In the genomic region with DNA sequence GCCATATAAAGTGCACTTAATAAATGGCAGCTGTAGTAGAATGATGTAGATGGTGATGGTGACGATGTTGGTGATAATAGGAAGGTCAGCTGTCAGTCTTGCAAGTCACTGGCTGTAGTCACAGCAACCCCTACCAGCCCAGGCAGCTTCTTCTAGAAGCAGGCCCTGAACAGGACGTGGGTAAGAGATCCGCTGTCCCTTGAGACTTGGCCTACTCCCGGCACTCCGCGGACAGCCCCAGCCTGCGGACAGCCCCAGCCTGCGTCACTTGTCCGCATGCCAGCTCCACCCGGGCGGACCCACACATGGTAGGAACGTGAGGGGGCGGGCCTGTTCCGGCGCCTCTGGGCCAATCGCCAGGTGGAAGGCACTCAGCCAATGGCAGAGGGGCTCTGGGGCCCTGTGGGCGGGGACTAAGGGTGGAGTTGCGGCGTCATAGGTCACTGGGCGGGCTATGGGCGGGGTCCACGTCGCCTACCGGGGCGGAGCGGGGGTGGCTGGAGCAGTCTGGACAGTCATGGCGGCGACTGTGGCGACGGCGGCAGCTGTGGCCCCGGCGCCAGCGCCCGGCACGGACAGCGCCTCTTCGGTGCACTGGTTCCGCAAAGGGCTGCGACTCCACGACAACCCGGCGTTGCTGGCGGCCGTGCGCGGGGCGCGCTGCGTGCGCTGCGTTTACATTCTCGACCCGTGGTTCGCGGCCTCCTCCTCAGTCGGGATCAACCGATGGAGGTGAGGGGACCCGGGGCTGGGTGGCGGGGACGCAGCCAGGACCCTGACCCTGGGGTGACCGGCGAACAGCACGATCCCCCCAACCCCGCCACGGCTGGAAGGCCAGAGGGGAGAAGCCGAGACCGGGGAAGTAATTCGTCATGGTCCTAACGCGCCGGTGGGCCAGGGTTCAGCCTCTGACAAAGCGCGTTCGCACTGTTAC, we compare ENCODE assay signal across 1 cellular context.
A peak's percentile ranks its signal among the peaks of the same experiment; 100 is the strongest.
TF ChIP-seq lines count a peak whose summit lies in the region.

A gene (plus strand): TSS at position 502 of the 934 bp plus-strand sequence. CDS start 16 bp downstream, at position 518.

TF ChIP-seq in HEK293, 187 proteins besides CTCF, POLR2A, EP300 and RAD21 (continued from another document and continues in another):
- TF ChIP-seq, protein P1, sequence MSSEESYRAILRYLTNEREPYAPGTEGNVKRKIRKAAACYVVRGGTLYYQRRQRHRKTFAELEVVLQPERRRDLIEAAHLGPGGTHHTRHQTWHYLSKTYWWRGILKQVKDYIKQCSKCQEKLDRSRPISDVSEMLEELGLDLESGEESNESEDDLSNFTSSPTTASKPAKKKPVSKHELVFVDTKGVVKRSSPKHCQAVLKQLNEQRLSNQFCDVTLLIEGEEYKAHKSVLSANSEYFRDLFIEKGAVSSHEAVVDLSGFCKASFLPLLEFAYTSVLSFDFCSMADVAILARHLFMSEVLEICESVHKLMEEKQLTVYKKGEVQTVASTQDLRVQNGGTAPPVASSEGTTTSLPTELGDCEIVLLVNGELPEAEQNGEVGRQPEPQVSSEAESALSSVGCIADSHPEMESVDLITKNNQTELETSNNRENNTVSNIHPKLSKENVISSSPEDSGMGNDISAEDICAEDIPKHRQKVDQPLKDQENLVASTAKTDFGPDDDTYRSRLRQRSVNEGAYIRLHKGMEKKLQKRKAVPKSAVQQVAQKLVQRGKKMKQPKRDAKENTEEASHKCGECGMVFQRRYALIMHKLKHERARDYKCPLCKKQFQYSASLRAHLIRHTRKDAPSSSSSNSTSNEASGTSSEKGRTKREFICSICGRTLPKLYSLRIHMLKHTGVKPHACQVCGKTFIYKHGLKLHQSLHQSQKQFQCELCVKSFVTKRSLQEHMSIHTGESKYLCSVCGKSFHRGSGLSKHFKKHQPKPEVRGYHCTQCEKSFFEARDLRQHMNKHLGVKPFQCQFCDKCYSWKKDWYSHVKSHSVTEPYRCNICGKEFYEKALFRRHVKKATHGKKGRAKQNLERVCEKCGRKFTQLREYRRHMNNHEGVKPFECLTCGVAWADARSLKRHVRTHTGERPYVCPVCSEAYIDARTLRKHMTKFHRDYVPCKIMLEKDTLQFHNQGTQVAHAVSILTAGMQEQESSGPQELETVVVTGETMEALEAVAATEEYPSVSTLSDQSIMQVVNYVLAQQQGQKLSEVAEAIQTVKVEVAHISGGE (tag by site-specific recombination; conservative IDR thresholded peaks at IDR 0.05; ENCODE audit: low read depth): peak; percentile 38; the same call in 1 of the 2 replicates
- TF ChIP-seq ZNF544 (tag by site-specific recombination; IDR thresholded peaks at IDR 0.05) (no peak), HOXC10 (CRISPR knock-in tag; IDR thresholded peaks at IDR 0.05) (no peak), ZFP41 (tag by site-specific recombination; IDR thresholded peaks at IDR 0.05; ENCODE audit: borderline replicate concordance) (no peak), ZNF324 (tag by site-specific recombination; IDR thresholded peaks at IDR 0.05) (no peak), SP3 (tag by site-specific recombination; IDR thresholded peaks at IDR 0.05) (peak; percentile 98), ZNF248 (tag by site-specific recombination; IDR thresholded peaks at IDR 0.05) (no peak), ZNF48 (tag by site-specific recombination; IDR thresholded peaks at IDR 0.05) (no peak), ZBTB17 (tag by site-specific recombination; IDR thresholded peaks at IDR 0.05) (peak; percentile 52), ZNF416 (tag by site-specific recombination; IDR thresholded peaks at IDR 0.05) (no peak), ZNF776 (tag by site-specific recombination; IDR thresholded peaks at IDR 0.05; ENCODE audit: borderline replicate concordance) (no peak), IKZF3 (tag by site-specific recombination; IDR thresholded peaks at IDR 0.05) (no peak), ZFP3 (tag by site-specific recombination; IDR thresholded peaks at IDR 0.05; ENCODE audit: low read depth) (no peak), ZNF133 (tag by site-specific recombination; IDR thresholded peaks at IDR 0.05) (no peak), SCRT1 (tag by site-specific recombination; IDR thresholded peaks at IDR 0.05; ENCODE audit: borderline replicate concordance) (no peak), ZBTB7A (tag by site-specific recombination; IDR thresholded peaks at IDR 0.05; ENCODE audit: low read depth) (no peak), ZBTB21 (tag by site-specific recombination; IDR thresholded peaks at IDR 0.05) (0 out of 2 replicates have a peak, but pooled peaks have one; percentile 36), ZNF596 (tag by site-specific recombination; IDR thresholded peaks at IDR 0.05) (no peak), ZNF394 (tag by site-specific recombination; IDR thresholded peaks at IDR 0.05; ENCODE audit: borderline replicate concordance) (no peak), ZNF114 (tag by site-specific recombination; IDR thresholded peaks at IDR 0.05) (no peak), ZNF302 (tag by site-specific recombination; IDR thresholded peaks at IDR 0.05; ENCODE audit: low read depth) (no peak), SP2 (tag by site-specific recombination; IDR thresholded peaks at IDR 0.05) (peak; percentile 97), ZNF830 (tag by site-specific recombination; IDR thresholded peaks at IDR 0.05; ENCODE audit: low read depth) (no peak)
- TF ChIP-seq, protein P2, sequence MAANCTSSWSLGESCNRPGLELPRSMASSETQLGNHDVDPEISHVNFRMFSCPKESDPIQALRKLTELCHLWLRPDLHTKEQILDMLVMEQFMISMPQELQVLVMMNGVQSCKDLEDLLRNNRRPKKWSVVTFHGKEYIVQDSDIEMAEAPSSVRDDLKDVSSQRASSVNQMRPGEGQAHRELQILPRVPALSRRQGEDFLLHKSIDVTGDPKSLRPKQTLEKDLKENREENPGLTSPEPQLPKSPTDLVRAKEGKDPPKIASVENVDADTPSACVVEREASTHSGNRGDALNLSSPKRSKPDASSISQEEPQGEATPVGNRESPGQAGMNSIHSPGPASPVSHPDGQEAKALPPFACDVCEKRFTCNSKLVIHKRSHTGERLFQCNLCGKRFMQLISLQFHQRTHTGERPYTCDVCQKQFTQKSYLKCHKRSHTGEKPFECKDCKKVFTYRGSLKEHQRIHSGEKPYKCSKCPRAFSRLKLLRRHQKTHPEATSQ (tag by site-specific recombination; IDR thresholded peaks at IDR 0.05): no peak
- TF ChIP-seq, protein P3, sequence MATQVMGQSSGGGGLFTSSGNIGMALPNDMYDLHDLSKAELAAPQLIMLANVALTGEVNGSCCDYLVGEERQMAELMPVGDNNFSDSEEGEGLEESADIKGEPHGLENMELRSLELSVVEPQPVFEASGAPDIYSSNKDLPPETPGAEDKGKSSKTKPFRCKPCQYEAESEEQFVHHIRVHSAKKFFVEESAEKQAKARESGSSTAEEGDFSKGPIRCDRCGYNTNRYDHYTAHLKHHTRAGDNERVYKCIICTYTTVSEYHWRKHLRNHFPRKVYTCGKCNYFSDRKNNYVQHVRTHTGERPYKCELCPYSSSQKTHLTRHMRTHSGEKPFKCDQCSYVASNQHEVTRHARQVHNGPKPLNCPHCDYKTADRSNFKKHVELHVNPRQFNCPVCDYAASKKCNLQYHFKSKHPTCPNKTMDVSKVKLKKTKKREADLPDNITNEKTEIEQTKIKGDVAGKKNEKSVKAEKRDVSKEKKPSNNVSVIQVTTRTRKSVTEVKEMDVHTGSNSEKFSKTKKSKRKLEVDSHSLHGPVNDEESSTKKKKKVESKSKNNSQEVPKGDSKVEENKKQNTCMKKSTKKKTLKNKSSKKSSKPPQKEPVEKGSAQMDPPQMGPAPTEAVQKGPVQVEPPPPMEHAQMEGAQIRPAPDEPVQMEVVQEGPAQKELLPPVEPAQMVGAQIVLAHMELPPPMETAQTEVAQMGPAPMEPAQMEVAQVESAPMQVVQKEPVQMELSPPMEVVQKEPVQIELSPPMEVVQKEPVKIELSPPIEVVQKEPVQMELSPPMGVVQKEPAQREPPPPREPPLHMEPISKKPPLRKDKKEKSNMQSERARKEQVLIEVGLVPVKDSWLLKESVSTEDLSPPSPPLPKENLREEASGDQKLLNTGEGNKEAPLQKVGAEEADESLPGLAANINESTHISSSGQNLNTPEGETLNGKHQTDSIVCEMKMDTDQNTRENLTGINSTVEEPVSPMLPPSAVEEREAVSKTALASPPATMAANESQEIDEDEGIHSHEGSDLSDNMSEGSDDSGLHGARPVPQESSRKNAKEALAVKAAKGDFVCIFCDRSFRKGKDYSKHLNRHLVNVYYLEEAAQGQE (tag by site-specific recombination; IDR thresholded peaks at IDR 0.05): peak; percentile 51; the same call in 1 of the 2 replicates
- TF ChIP-seq, protein P4, sequence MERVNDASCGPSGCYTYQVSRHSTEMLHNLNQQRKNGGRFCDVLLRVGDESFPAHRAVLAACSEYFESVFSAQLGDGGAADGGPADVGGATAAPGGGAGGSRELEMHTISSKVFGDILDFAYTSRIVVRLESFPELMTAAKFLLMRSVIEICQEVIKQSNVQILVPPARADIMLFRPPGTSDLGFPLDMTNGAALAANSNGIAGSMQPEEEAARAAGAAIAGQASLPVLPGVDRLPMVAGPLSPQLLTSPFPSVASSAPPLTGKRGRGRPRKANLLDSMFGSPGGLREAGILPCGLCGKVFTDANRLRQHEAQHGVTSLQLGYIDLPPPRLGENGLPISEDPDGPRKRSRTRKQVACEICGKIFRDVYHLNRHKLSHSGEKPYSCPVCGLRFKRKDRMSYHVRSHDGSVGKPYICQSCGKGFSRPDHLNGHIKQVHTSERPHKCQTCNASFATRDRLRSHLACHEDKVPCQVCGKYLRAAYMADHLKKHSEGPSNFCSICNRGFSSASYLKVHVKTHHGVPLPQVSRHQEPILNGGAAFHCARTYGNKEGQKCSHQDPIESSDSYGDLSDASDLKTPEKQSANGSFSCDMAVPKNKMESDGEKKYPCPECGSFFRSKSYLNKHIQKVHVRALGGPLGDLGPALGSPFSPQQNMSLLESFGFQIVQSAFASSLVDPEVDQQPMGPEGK (tag by site-specific recombination; IDR thresholded peaks at IDR 0.05): peak; percentile 72
- TF ChIP-seq, protein P5, sequence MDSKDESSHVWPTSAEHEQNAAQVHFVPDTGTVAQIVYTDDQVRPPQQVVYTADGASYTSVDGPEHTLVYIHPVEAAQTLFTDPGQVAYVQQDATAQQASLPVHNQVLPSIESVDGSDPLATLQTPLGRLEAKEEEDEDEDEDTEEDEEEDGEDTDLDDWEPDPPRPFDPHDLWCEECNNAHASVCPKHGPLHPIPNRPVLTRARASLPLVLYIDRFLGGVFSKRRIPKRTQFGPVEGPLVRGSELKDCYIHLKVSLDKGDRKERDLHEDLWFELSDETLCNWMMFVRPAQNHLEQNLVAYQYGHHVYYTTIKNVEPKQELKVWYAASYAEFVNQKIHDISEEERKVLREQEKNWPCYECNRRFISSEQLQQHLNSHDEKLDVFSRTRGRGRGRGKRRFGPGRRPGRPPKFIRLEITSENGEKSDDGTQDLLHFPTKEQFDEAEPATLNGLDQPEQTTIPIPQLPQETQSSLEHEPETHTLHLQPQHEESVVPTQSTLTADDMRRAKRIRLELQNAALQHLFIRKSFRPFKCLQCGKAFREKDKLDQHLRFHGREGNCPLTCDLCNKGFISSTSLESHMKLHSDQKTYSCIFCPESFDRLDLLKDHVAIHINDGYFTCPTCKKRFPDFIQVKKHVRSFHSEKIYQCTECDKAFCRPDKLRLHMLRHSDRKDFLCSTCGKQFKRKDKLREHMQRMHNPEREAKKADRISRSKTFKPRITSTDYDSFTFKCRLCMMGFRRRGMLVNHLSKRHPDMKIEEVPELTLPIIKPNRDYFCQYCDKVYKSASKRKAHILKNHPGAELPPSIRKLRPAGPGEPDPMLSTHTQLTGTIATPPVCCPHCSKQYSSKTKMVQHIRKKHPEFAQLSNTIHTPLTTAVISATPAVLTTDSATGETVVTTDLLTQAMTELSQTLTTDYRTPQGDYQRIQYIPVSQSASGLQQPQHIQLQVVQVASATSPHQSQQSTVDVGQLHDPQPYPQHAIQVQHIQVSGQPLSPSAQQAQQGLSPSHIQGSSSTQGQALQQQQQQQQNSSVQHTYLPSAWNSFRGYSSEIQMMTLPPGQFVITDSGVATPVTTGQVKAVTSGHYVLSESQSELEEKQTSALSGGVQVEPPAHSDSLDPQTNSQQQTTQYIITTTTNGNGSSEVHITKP (tag by site-specific recombination; IDR thresholded peaks at IDR 0.05): peak; percentile 88
- TF ChIP-seq, protein P6, sequence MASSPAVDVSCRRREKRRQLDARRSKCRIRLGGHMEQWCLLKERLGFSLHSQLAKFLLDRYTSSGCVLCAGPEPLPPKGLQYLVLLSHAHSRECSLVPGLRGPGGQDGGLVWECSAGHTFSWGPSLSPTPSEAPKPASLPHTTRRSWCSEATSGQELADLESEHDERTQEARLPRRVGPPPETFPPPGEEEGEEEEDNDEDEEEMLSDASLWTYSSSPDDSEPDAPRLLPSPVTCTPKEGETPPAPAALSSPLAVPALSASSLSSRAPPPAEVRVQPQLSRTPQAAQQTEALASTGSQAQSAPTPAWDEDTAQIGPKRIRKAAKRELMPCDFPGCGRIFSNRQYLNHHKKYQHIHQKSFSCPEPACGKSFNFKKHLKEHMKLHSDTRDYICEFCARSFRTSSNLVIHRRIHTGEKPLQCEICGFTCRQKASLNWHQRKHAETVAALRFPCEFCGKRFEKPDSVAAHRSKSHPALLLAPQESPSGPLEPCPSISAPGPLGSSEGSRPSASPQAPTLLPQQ (tag by site-specific recombination; IDR thresholded peaks at IDR 0.05): peak; percentile 80
- TF ChIP-seq, protein P7, sequence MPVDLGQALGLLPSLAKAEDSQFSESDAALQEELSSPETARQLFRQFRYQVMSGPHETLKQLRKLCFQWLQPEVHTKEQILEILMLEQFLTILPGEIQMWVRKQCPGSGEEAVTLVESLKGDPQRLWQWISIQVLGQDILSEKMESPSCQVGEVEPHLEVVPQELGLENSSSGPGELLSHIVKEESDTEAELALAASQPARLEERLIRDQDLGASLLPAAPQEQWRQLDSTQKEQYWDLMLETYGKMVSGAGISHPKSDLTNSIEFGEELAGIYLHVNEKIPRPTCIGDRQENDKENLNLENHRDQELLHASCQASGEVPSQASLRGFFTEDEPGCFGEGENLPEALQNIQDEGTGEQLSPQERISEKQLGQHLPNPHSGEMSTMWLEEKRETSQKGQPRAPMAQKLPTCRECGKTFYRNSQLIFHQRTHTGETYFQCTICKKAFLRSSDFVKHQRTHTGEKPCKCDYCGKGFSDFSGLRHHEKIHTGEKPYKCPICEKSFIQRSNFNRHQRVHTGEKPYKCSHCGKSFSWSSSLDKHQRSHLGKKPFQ (tag by site-specific recombination; IDR thresholded peaks at IDR 0.05): no peak
- TF ChIP-seq, protein P8, sequence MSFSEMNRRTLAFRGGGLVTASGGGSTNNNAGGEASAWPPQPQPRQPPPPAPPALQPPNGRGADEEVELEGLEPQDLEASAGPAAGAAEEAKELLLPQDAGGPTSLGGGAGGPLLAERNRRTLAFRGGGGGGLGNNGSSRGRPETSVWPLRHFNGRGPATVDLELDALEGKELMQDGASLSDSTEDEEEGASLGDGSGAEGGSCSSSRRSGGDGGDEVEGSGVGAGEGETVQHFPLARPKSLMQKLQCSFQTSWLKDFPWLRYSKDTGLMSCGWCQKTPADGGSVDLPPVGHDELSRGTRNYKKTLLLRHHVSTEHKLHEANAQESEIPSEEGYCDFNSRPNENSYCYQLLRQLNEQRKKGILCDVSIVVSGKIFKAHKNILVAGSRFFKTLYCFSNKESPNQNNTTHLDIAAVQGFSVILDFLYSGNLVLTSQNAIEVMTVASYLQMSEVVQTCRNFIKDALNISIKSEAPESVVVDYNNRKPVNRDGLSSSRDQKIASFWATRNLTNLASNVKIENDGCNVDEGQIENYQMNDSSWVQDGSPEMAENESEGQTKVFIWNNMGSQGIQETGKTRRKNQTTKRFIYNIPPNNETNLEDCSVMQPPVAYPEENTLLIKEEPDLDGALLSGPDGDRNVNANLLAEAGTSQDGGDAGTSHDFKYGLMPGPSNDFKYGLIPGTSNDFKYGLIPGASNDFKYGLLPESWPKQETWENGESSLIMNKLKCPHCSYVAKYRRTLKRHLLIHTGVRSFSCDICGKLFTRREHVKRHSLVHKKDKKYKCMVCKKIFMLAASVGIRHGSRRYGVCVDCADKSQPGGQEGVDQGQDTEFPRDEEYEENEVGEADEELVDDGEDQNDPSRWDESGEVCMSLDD (tag by site-specific recombination; IDR thresholded peaks at IDR 0.05): 0 out of 2 replicates have a peak, but pooled peaks have one; percentile 29
